In genomic region chr14:61749264-61749663, GRCh38 we compare ENCODE assay signal across 9 cellular contexts. TPM values are rescaled to one million over a fixed set of nuclear protein-coding genes. Genes with fewer than 3 reads are reported as not detected.
DNase-seq lines count a peak whose midpoint lies in the region; ATAC-seq and TF ChIP-seq lines count a peak whose summit lies in the region.
"Had no signal": no experiment of that assay in that cellular context is flagged by ENCODE, and none has a peak within 500 bp of the region (broad histone marks: within the 10 kb centered on the region; RNA-seq: fewer than 3 reads in every experiment).

No MANE protein-coding gene starts in this region.

- peak overlapping the region; percentile 28 for H3K4me3 ChIP-seq in RWPE2 (ENCODE audit: severe bottlenecking)
- H3K4me3 ChIP-seq in fibroblast of lung (replicated peaks in 1 of 4; ENCODE audit: control extremely low read depth in 1 of 4, insufficient read depth in 1 of 4, low read depth in 3 of 4, low read length in 4 of 4), result peak overlapping the region in 2 of 4 experiments; percentile 24 to 48
- peak overlapping the region in 1 of 4 donors; percentile 12 for H3K4me3 ChIP-seq in transverse colon

- H3K9me3 ChIP-seq in RWPE2 (ENCODE audit: severe bottlenecking) (no peaks in the 10 kb centered on the region), fibroblast of lung (ENCODE audit: control insufficient read depth, insufficient read depth, low read depth, low read length) (no peaks in the 10 kb centered on the region), transverse colon (no peaks in the 10 kb centered on the region)

- no peak for TF ChIP-seq POLR2A in transverse colon (IDR thresholded peaks at IDR 0.05)

- intact Hi-C loops in Right ventricle myocardium superior (cut with DNase I), result no loop called here
- intact Hi-C loops in left cardiac atrium (cut with DNase I), result no loop called here
- intact Hi-C loops in transverse colon (cut with DNase I; ENCODE audit: low total_unique reads), result no loop called here

- H4K20me1 ChIP-seq in fibroblast of lung (ENCODE audit: control insufficient read depth, extremely low read depth, insufficient read depth, low read length), result peaks cover 2% of the 10 kb centered on the region

- H3K79me2 ChIP-seq in fibroblast of lung (ENCODE audit: control insufficient read depth, insufficient read depth, low read length), result peaks cover 49% of the 10 kb centered on the region

- H3K36me3 ChIP-seq in RWPE2 (ENCODE audit: low read depth) (peaks cover 66% of the 10 kb centered on the region), fibroblast of lung (ENCODE audit: control insufficient read depth, insufficient read depth, low read length) (peaks cover 6% of the 10 kb centered on the region), transverse colon (peaks cover 0 to 29% (median 5%) of the 10 kb centered on the region in 4 donors)

- TF ChIP-seq CTCF in RWPE2 (IDR thresholded peaks at IDR 0.05; ENCODE audit: poor library complexity, severe bottlenecking), result no peak
- no peak for TF ChIP-seq CTCF in fibroblast of lung (conservative IDR thresholded peaks at IDR 0.05 in 1 of 2, IDR thresholded peaks at IDR 0.05 in 1 of 2; ENCODE audit: low read depth in 1 of 2, low read length in 2 of 2)
- no peak for TF ChIP-seq CTCF in transverse colon (IDR thresholded peaks at IDR 0.05)

- 48 to 68% methylated on average over 2 to 3 of the region's 3 CpGs for WGBS in transverse colon (ENCODE audit: low coverage in 1 of 2), 2 donors

- H3K27me3 ChIP-seq in RWPE2 (ENCODE audit: insufficient read depth, poor library complexity, severe bottlenecking) (no peaks in the 10 kb centered on the region), fibroblast of lung (ENCODE audit: control insufficient read depth, insufficient read depth, low read length) (no peaks in the 10 kb centered on the region), transverse colon (no peaks in the 10 kb centered on the region)

- DNase-seq in Right ventricle myocardium superior (no peak), left cardiac atrium (no peak), RWPE2 (ENCODE audit: low spot score) (no peak), fibroblast of lung (ENCODE audit: low read depth in 2 of 2) (peak in 1 of 2 donors; percentile 33), transverse colon (no peak), DMS 273 treated with DMSO at 0.1 percent for 48 hours (lab: John Stamatoyannopoulos, UW) (no peak)
- DNase-seq: activated T-cell treated with anti-CD3 and anti-CD28 coated beads for 4 hours had no signal

- ATAC-seq in Right ventricle myocardium superior (ENCODE audit: poor library complexity), result peak; percentile 11
- ATAC-seq in left cardiac atrium, result no peak
- peak; percentile 26 for ATAC-seq in RWPE2 (ENCODE audit: low read depth)
- ATAC-seq in GM19397 (IDR thresholded peaks at IDR 0.05; ENCODE audit: unreplicated experiment), result no peak
- ATAC-seq in HG02840 (IDR thresholded peaks at IDR 0.05; ENCODE audit: low FRiP score, unreplicated experiment), result no peak

- peak overlapping the region; percentile 71 for H3K4me2 ChIP-seq in fibroblast of lung (ENCODE audit: extremely low read depth, insufficient read depth, low read length)

- H3K27ac ChIP-seq in RWPE2 (ENCODE audit: poor library complexity, severe bottlenecking) (peak overlapping the region; percentile 94), fibroblast of lung (ENCODE audit: insufficient read depth, low read length) (no peak overlapping the region), transverse colon (peak overlapping the region in 3 of 4 donors; percentile 84 to 91 (median 86))

- in situ Hi-C loops in transverse colon (cut with MboI; ENCODE audit: low pct_ligation_motif_present in 1 of 4, low pct_unique_long_range_greater_than_20kb in 1 of 4, low sequenced_read_pairs in 3 of 4), result loop anchor here (25.0 kb wide), 2 partner anchors 287 to 462 kb away; partner anchors contain the start of gene TMEM30B (in 2 of the 4)

- no peak for TF ChIP-seq EP300 in transverse colon (IDR thresholded peaks at IDR 0.05; ENCODE audit: low read depth)

- no peak overlapping the region for H3K9ac ChIP-seq in fibroblast of lung (ENCODE audit: insufficient read depth, low read length)

- no peak overlapping the region for H2AFZ ChIP-seq in fibroblast of lung (ENCODE audit: low read length)

- H3K4me1 ChIP-seq in RWPE2 (ENCODE audit: insufficient read depth, poor library complexity, severe bottlenecking) (peaks cover 53% of the 10 kb centered on the region), fibroblast of lung (ENCODE audit: control insufficient read depth, extremely low read depth, insufficient read depth, low read length) (peaks cover 4% of the 10 kb centered on the region), transverse colon (peaks cover 6 to 44% (median 23%) of the 10 kb centered on the region in 4 donors)

RNA-seq across cellular contexts. Expression of gene SNAPC1, which starts 13.0 kb away (rescaled TPM):
- total RNA-seq in Right ventricle myocardium superior (13.7 TPM), left cardiac atrium (1 to 10 TPM; 6.8 to 9.6 TPM), fibroblast of lung (19.8 and 29.6 TPM in 2 replicates), transverse colon (1 to 10 TPM in 2 of 4 donors, under 1 TPM in 1, not detected in 1; 0.20 to 5.1 (median 3.8) TPM)
- 16.9 and 23.4 TPM in 2 replicates for polyA plus RNA-seq in fibroblast of lung
- polyA plus RNA-seq in fibroblast of lung (2012), result 10.1 and 13.8 TPM in 2 replicates
- polyA minus RNA-seq in fibroblast of lung (ENCODE audit: low replicate concordance), result 0.86 TPM in 1 of 2 replicates, not detected in the other

RNA-seq across cellular contexts. Expression of gene HIF1A, which starts 54.0 kb away (rescaled TPM):
- total RNA-seq in Right ventricle myocardium superior (47.1 TPM), left cardiac atrium (100 to 1,000 TPM in 1 of 2 donors, 10 to 100 TPM in 1; 50.9 to 109 TPM), fibroblast of lung (216 and 332 TPM in 2 replicates), transverse colon (100 to 1,000 TPM in 2 of 4 donors, 10 to 100 TPM in 2; 27.9 to 103 (median 76.1) TPM)
- 216 and 407 TPM in 2 replicates for polyA plus RNA-seq in fibroblast of lung
- polyA plus RNA-seq in fibroblast of lung (2012), result 128 and 309 TPM in 2 replicates
- polyA minus RNA-seq in fibroblast of lung (ENCODE audit: low replicate concordance), result 45.1 and 68.8 TPM in 2 replicates

Comparison
In these comparisons a context has a peak if more than half of its experiments do, and no peak if none do; other contexts are left out.
1. ATAC-seq: peak in Right ventricle myocardium superior (single experiment) and RWPE2 (single experiment); none in left cardiac atrium (0 of 2), GM19397 (single experiment) and HG02840 (single experiment).